8 cellular contexts compared by ENCODE assay signal in genomic region chr5:72597456-72597948, GRCh38.
DNase-seq lines count a peak whose midpoint lies in the region; TF ChIP-seq lines count a peak whose summit lies in the region.

No MANE protein-coding gene starts in this region.

- H3K27ac ChIP-seq in ascending aorta = peak overlapping the region; percentile 43 to 45
- peak overlapping the region; percentile 93 for H3K27ac ChIP-seq in hepatocyte
- H3K27ac ChIP-seq in subcutaneous abdominal adipose tissue (ENCODE audit: low read depth, low read length) = peak overlapping the region; percentile 31

- no peaks in the 10 kb centered on the region for H3K79me2 ChIP-seq in hepatocyte

- H3K4me2 ChIP-seq in hepatocyte = peak overlapping the region; percentile 55

- H3K36me3 Mint-ChIP-seq in T-helper 2 cell treated with Interferon-gamma antibody and Interleukin-4, amounts not matched to agents 5 μg/mL and 100 μg/mL, for 36 hours (ENCODE audit: low read depth) = no peaks in the 10 kb centered on the region

- peak overlapping the region; percentile 16 for H2AFZ ChIP-seq in hepatocyte

- H3K4me1 ChIP-seq in ascending aorta (peaks cover 0 to 16% of the 10 kb centered on the region in 2 donors), hepatocyte (ENCODE audit: insufficient read depth) (peaks cover 44% of the 10 kb centered on the region), subcutaneous abdominal adipose tissue (ENCODE audit: control insufficient read depth in 5 of 5, insufficient read depth in 5 of 5, low read length in 5 of 5) (peaks cover 5 to 30% (median 28%) of the 10 kb centered on the region in 5 donors)

- H3K27me3 ChIP-seq in ascending aorta = no peaks in the 10 kb centered on the region
- no peaks in the 10 kb centered on the region for H3K27me3 ChIP-seq in hepatocyte
- no peaks in the 10 kb centered on the region for H3K27me3 ChIP-seq in subcutaneous abdominal adipose tissue (ENCODE audit: control insufficient read depth in 5 of 5, insufficient read depth in 4 of 5, low read length in 5 of 5)

- H3K4me3 ChIP-seq in ascending aorta = peak overlapping the region in 1 of 2 donors; percentile 16
- no peak overlapping the region for H3K4me3 ChIP-seq in hepatocyte
- H3K4me3 ChIP-seq in subcutaneous abdominal adipose tissue (ENCODE audit: low read depth in 1 of 5, low read length in 5 of 5) = no peak overlapping the region

- no peak overlapping the region for H3K4me3 Mint-ChIP-seq in T-helper 2 cell treated with Interferon-gamma antibody and Interleukin-4, amounts not matched to agents 5 μg/mL and 100 μg/mL, for 36 hours

- WGBS in hepatocyte (ENCODE audit: low lambda C conversion rate, missing lambda C conversion rate) = 22% methylated on average over 5 of the region's 5 CpGs

- TF ChIP-seq CTCF in ascending aorta (IDR thresholded peaks at IDR 0.05) = no peak
- TF ChIP-seq CTCF in hepatocyte (IDR thresholded peaks at IDR 0.05; ENCODE audit: poor library complexity) = no peak

- peak overlapping the region in 1 of 5 donors; percentile 38 for H3K9ac ChIP-seq in subcutaneous abdominal adipose tissue (ENCODE audit: low read length in 5 of 5)

- in situ Hi-C loops in KBM-7 (cut with MboI; ENCODE audit: low pct_unique_long_range_greater_than_20kb, low sequenced_read_pairs) = no loop called here

- DNase-seq in HK-2 (ENCODE audit: unreplicated experiment) (peak; percentile 4), ascending aorta (ENCODE audit: low spot score in 2 of 2) (no peak), hepatocyte (ENCODE audit: low spot score) (peak; percentile 75), NOMO-1 treated with dmso at 0.1 percent for 144 hours (lab: John Stamatoyannopoulos, UW; ENCODE audit: unreplicated experiment) (no peak), KBM-7 (no peak)
- DNase-seq in NK-92 treated with Interleukin-12 subunit alpha and Interleukin-12 subunit beta, amount 100 ng/mL, for 24 hours (lab: John Stamatoyannopoulos, UW) = no peak
- no peak for DNase-seq in T-helper 2 cell treated with Interferon-gamma antibody and Interleukin-4, amounts not matched to agents 5 μg/mL and 100 μg/mL, for 36 hours (ENCODE audit: low spot score)

- peaks cover 2% of the 10 kb centered on the region for H3K27me3 Mint-ChIP-seq in T-helper 2 cell treated with Interferon-gamma antibody and Interleukin-4, amounts not matched to agents 5 μg/mL and 100 μg/mL, for 36 hours (ENCODE audit: low read depth)

- H3K4me1 Mint-ChIP-seq in T-helper 2 cell treated with Interferon-gamma antibody and Interleukin-4, amounts not matched to agents 5 μg/mL and 100 μg/mL, for 36 hours (ENCODE audit: low read depth) = peaks cover 2% of the 10 kb centered on the region

- intact Hi-C loops in ascending aorta (cut with DNase I) = no loop called here

- H3K9me3 Mint-ChIP-seq in T-helper 2 cell treated with Interferon-gamma antibody and Interleukin-4, amounts not matched to agents 5 μg/mL and 100 μg/mL, for 36 hours = peaks cover 6% of the 10 kb centered on the region

- H3K27ac Mint-ChIP-seq in T-helper 2 cell treated with Interferon-gamma antibody and Interleukin-4, amounts not matched to agents 5 μg/mL and 100 μg/mL, for 36 hours = no peak overlapping the region

- H3K9me3 ChIP-seq in ascending aorta = peaks cover 0 to 7% of the 10 kb centered on the region in 2 donors
- H3K9me3 ChIP-seq in hepatocyte (ENCODE audit: low read depth) = no peaks in the 10 kb centered on the region
- peaks cover 0 to 4% (median 0%) of the 10 kb centered on the region in 5 donors for H3K9me3 ChIP-seq in subcutaneous abdominal adipose tissue (ENCODE audit: control insufficient read depth in 5 of 5, low read length in 5 of 5)

- H4K20me1 ChIP-seq in hepatocyte (ENCODE audit: insufficient read depth, poor library complexity, severe bottlenecking) = no peaks in the 10 kb centered on the region

- no peaks in the 10 kb centered on the region for H3K36me3 ChIP-seq in ascending aorta
- H3K36me3 ChIP-seq in hepatocyte (replicated peaks; ENCODE audit: insufficient read depth, low read depth) = no peaks in the 10 kb centered on the region
- no peaks in the 10 kb centered on the region for H3K36me3 ChIP-seq in subcutaneous abdominal adipose tissue (ENCODE audit: control insufficient read depth in 5 of 5, insufficient read depth in 5 of 5, low read length in 5 of 5)

- H3K9me2 ChIP-seq in hepatocyte (replicated peaks; ENCODE audit: insufficient read depth) = no peaks in the 10 kb centered on the region

Comparison
In these comparisons a context has a peak if more than half of its experiments do, and no peak if none do; other contexts are left out.
1. DNase-seq: peak in HK-2 (single experiment) and hepatocyte (single experiment); none in ascending aorta (0 of 2), NOMO-1 treated with dmso at 0.1 percent for 144 hours (single experiment), NK-92 treated with Interleukin-12 subunit alpha and Interleukin-12 subunit beta, amount 100 ng/mL, for 24 hours (single experiment), T-helper 2 cell treated with Interferon-gamma antibody and Interleukin-4, amounts not matched to agents 5 μg/mL and 100 μg/mL, for 36 hours (single experiment) and KBM-7 (single experiment).
2. H3K27ac ChIP-seq: peak in every context shown above with its lines; median percentile 93 in hepatocyte; 44 in ascending aorta; 31 in subcutaneous abdominal adipose tissue.